ENCODE assay signal across 23 cellular contexts in the genomic region with DNA sequence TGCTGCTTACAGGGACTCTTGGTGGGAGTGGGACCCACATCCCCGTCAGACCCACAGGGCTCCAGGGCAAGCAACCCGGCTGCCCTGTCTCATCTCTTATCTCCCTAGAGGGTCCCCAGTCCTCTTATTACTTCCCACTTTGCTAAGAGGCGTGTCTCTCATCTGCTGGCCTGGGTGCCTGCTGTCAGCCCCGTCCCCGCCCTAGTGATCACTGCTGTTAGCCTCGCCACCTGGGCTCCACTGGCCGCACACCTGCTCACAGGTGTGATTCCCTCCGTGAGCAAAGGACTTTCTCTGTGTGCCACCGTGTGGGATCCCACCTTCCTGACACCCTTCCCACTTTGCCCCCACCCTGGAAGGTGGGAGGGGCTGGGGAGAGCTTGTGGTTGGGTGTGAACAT. TPM values are rescaled to one million over a fixed set of nuclear protein-coding genes. Genes with fewer than 3 reads are reported as not detected.
DNase-seq lines count a peak whose midpoint lies in the region; ATAC-seq, FAIRE-seq and TF ChIP-seq lines count a peak whose summit lies in the region.
"Had no signal": no experiment of that assay in that cellular context is flagged by ENCODE, and none has a peak within 500 bp of the region (broad histone marks: within the 10 kb centered on the region; RNA-seq: fewer than 3 reads in every experiment).

No MANE protein-coding gene starts in this region.

- no peak for TF ChIP-seq CTCF in Peyer's patch (IDR thresholded peaks at IDR 0.05)
- no peak for TF ChIP-seq CTCF in sigmoid colon (IDR thresholded peaks at IDR 0.05)
- TF ChIP-seq CTCF in OCI-LY7 (conservative IDR thresholded peaks at IDR 0.05; ENCODE audit: low read length), result no peak

- H3K79me2 ChIP-seq in OCI-LY7 (ENCODE audit: insufficient read depth, low read depth, low read length), result no peaks in the 10 kb centered on the region

- no peaks in the 10 kb centered on the region for H3K9me2 ChIP-seq in OCI-LY7 (ENCODE audit: insufficient read depth, low read length)

- FAIRE-seq in GM12891 (lab: Jason Lieb, UNC), result no peak
- FAIRE-seq: astrocyte had no signal

- H3K4me2 ChIP-seq in OCI-LY7 (ENCODE audit: low read length), result no peak overlapping the region

- intact Hi-C loops in left colon (cut with DNase I, micrococcal nuclease) (no loop called here), sigmoid colon (cut with DNase I) (no loop called here), OCI-LY7 (cut with micrococcal nuclease; ENCODE audit: unreplicated experiment) (no loop called here)

- no peak overlapping the region for H2AFZ ChIP-seq in OCI-LY7 (ENCODE audit: low read length)

- no peaks in the 10 kb centered on the region for H3K9me3 ChIP-seq in Peyer's patch
- H3K9me3 ChIP-seq in sigmoid colon, result no peaks in the 10 kb centered on the region
- no peaks in the 10 kb centered on the region for H3K9me3 ChIP-seq in OCI-LY7 (ENCODE audit: low read length)
- H3K9me3 ChIP-seq: ovary had no signal

- no peaks in the 10 kb centered on the region for H3K27me3 ChIP-seq in Peyer's patch
- no peaks in the 10 kb centered on the region for H3K27me3 ChIP-seq in sigmoid colon
- H3K27me3 ChIP-seq: ovary had no signal

- DNase-seq in GM12891 (ENCODE audit: insufficient read length, low spot score), result peak; percentile 14
- peak in 2 of 3 donors; percentile 50 to 67 for DNase-seq in Peyer's patch
- peak in 1 of 2 donors; percentile 54 for DNase-seq in left colon
- peak; percentile 53 for DNase-seq in sigmoid colon
- DNase-seq in OCI-LY7 (ENCODE audit: low spot score), result no peak
- DNase-seq in NAMALWA (ENCODE audit: low spot score), result no peak
- DNase-seq in MV-4-11 (lab: John Stamatoyannopoulos, UW), result no peak
- DNase-seq: activated CD8-positive, alpha-beta memory T cell treated with anti-CD3 and anti-CD28 coated beads for 24 hours; activated naive CD4-positive, alpha-beta T cell treated with anti-CD3 and anti-CD28 coated beads, Interleukin-2, amount 50 U/mL, for 16 hours; activated T-cell treated with anti-CD3 and anti-CD28 coated beads, Interleukin-2, amount 50 U/mL, for 48 hours; CD4-positive, alpha-beta memory T cell; foreskin fibroblast; GF-D8; KG1; NCI-H1694; NCI-H748 treated with DMSO at 0.1 percent for 48 hours; SHP77 treated with DMSO at 0.1 percent for 48 hours had no signal

- WGBS in sigmoid colon, 2 donors, result 34 to 75% methylated on average over 9 of the region's 9 CpGs

- no peaks in the 10 kb centered on the region for H4K20me1 ChIP-seq in OCI-LY7 (ENCODE audit: insufficient read depth, low read length)

- BruUV-seq in OCI-LY7 (replicated peaks; lab: Mats Ljungman, UMichigan), result no TSS peak

- POLR2A ChIA-PET in OCI-LY7 (lab: Charles Lee), result no interaction called here

- H3K36me3 ChIP-seq in Peyer's patch (peaks cover 0 to 98% (median 0%) of the 10 kb centered on the region in 3 donors), sigmoid colon (peaks cover 78 to 100% (median 95%) of the 10 kb centered on the region in 4 donors), OCI-LY7 (ENCODE audit: insufficient read depth, low read length) (no peaks in the 10 kb centered on the region)
- H3K36me3 ChIP-seq: ovary had no signal

- TF ChIP-seq POLR2A in GM12891 (IDR thresholded peaks at IDR 0.05; ENCODE audit: low read depth, low read length), result no peak
- TF ChIP-seq POLR2A in Peyer's patch (IDR thresholded peaks at IDR 0.05), result no peak
- TF ChIP-seq POLR2A in sigmoid colon (IDR thresholded peaks at IDR 0.05), result no peak

- CTCF ChIA-PET in OCI-LY7 (lab: Charles Lee; ENCODE audit: unreplicated experiment), result no interaction called here

- TF ChIP-seq EP300 in sigmoid colon (IDR thresholded peaks at IDR 0.05), result no peak

- no peak overlapping the region for H3K4me3 ChIP-seq in Peyer's patch
- no peak overlapping the region for H3K4me3 ChIP-seq in sigmoid colon
- H3K4me3 ChIP-seq in OCI-LY7 (ENCODE audit: low read depth, low read length, poor library complexity, severe bottlenecking), result no peak overlapping the region
- H3K4me3 ChIP-seq: ovary had no signal

- H3K27ac ChIP-seq in Peyer's patch, result no peak overlapping the region
- peak overlapping the region; percentile 2 to 67 (median 64) for H3K27ac ChIP-seq in sigmoid colon
- H3K27ac ChIP-seq in OCI-LY7 (ENCODE audit: low read depth, low read length, poor library complexity, severe bottlenecking), result no peak overlapping the region
- H3K27ac ChIP-seq: epithelial cell of prostate, ovary had no signal

- H3K4me1 ChIP-seq in Peyer's patch (peaks cover 0 to 8% (median 0%) of the 10 kb centered on the region in 4 donors), sigmoid colon (peaks cover 0 to 53% (median 31%) of the 10 kb centered on the region in 4 donors), OCI-LY7 (ENCODE audit: insufficient read depth, low read length, poor library complexity, severe bottlenecking) (no peaks in the 10 kb centered on the region)

- ATAC-seq in left colon (peak; percentile 76), HG03354 (IDR thresholded peaks at IDR 0.05; ENCODE audit: poor library complexity, severe bottlenecking, unreplicated experiment) (no peak)

TF ChIP-seq in GM12891, 5 proteins besides CTCF, POLR2A, EP300 and RAD21:
- TF ChIP-seq POLR2AphosphoS5 (IDR thresholded peaks at IDR 0.05; ENCODE audit: low read depth, low read length) (no peak), TAF1 (IDR thresholded peaks at IDR 0.05; ENCODE audit: low read depth, low read length) (no peak), POU2F2 (IDR thresholded peaks at IDR 0.05; ENCODE audit: low read depth, low read length) (no peak), SPI1 (IDR thresholded peaks at IDR 0.05; ENCODE audit: low read depth, low read length) (no peak), PAX5 (IDR thresholded peaks at IDR 0.05; ENCODE audit: insufficient read depth, low read length, severe bottlenecking) (no peak)

RNA-seq across cellular contexts. Expression of a gene that starts 57.6 kb away (rescaled TPM):
- polyA plus RNA-seq in GM12891 (2012; ENCODE audit: low read depth, missing spikeins), result 0.23 TPM
- total RNA-seq in Peyer's patch, result not detected
- total RNA-seq in left colon, result not detected
- under 1 TPM in 1 of 4 donors, not detected in 3; 0.66 TPM for total RNA-seq in sigmoid colon
- polyA plus RNA-seq in sigmoid colon, result not detected
- not detected in 2 replicates for total RNA-seq in OCI-LY7 (2014; rRNA removed; shearing (Covaris generic))
- total RNA-seq in OCI-LY7 (2022), result not detected in 2 replicates
- total RNA-seq: astrocyte; CD4-positive, alpha-beta memory T cell; HT1080; kidney epithelial cell had no signal
- polyA plus RNA-seq: CD4-positive, alpha-beta memory T cell had no signal

Comparison
In these comparisons a context has a peak if more than half of its experiments do, and no peak if none do; other contexts are left out.
1. DNase-seq: peak in GM12891 (single experiment), Peyer's patch (2 of 3) and sigmoid colon (single experiment); none in OCI-LY7 (single experiment), NAMALWA (single experiment) and MV-4-11 (single experiment).
2. H3K27ac ChIP-seq: peak in sigmoid colon (4 of 4); none in Peyer's patch (0 of 4) and OCI-LY7 (single experiment).